ENCODE assay signal across 20 cellular contexts in the genomic region with DNA sequence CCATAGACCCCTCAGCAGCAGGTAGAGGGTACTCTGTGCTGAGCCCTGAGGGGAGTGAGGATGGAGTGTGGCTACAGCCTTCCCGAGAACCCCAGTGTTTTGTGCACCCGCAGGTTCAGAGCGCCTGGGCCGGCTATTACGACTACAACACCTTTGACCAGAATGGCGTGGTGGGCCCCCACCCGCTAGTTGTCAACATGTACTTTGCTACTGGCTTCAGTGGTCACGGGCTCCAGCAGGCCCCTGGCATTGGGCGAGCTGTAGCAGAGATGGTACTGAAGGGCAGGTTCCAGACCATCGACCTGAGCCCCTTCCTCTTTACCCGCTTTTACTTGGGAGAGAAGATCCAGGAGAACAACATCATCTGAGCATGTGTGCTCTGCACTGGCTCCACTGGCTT. TPM values are rescaled to one million over a fixed set of nuclear protein-coding genes. Genes with fewer than 3 reads are reported as not detected.
A peak's percentile ranks its signal among the peaks of the same experiment; 100 is the strongest.
DNase-seq lines count a peak whose midpoint lies in the region; ATAC-seq, FAIRE-seq and TF ChIP-seq lines count a peak whose summit lies in the region.
"Had no signal": no experiment of that assay in that cellular context is flagged by ENCODE, and none has a peak within 500 bp of the region (broad histone marks: within the 10 kb centered on the region; RNA-seq: fewer than 3 reads in every experiment).

No MANE protein-coding gene starts in this region.

- H3K27me3 Mint-ChIP-seq in WTC11 (ENCODE audit: low read depth): peaks cover 19% of the 10 kb centered on the region
- H3K27me3 Mint-ChIP-seq: CD4-positive, alpha-beta T cell had no signal

- H3K36me3 Mint-ChIP-seq in WTC11: peaks cover 53% of the 10 kb centered on the region

- no peak for FAIRE-seq in HepG2 (lab: Jason Lieb, UNC)
- FAIRE-seq: A204.1, D721Med, G401.6, GM12891 had no signal

- in situ Hi-C loops in HepG2 (cut with HindIII; ENCODE audit: extremely low pct_ligation_motif_present, low pct_unique_long_range_greater_than_20kb): no loop called here
- in situ Hi-C loops in ACHN (cut with HindIII; ENCODE audit: low pct_ligation_motif_present, low pct_unique_long_range_greater_than_20kb, low sequenced_read_pairs): no loop called here

- DNase-seq in WTC11 (ENCODE audit: low spot score) (no peak), HepG2 (ENCODE audit: low spot score) (no peak), heart left ventricle (no peak), ACHN (no peak), NCI-H2029 (lab: John Stamatoyannopoulos, UW) (no peak)
- no peak for DNase-seq in activated CD8-positive, alpha-beta memory T cell treated with anti-CD3 and anti-CD28 coated beads for 24 hours
- DNase-seq: AML-193; Caco-2; CD4-positive, alpha-beta T cell; H7; HFFc6 had no signal

- CTCF ChIA-PET in WTC11 (lab: Charles Lee): no interaction called here
- CTCF ChIA-PET in HepG2 (lab: Yijun Ruan, JAX; ENCODE audit: low intra/inter-chr PET ratio, low total read pairs): no interaction called here

- intact Hi-C loops in HepG2 (cut with micrococcal nuclease; ENCODE audit: unreplicated experiment): no loop called here
- intact Hi-C loops in heart left ventricle (cut with DNase I): no loop called here

- H3K27ac ChIP-seq in 22Rv1: peak overlapping the region; percentile 99
- H3K27ac ChIP-seq in HepG2 (ENCODE audit: extremely low read length, insufficient read depth, low read length): peak overlapping the region; percentile 48
- H3K27ac ChIP-seq in neutrophil: peak overlapping the region; percentile 99
- no peak overlapping the region for H3K27ac ChIP-seq in heart left ventricle
- H3K27ac ChIP-seq: C4-2B had no signal

- no peaks in the 10 kb centered on the region for H3K9me3 Mint-ChIP-seq in WTC11
- H3K9me3 Mint-ChIP-seq: CD4-positive, alpha-beta T cell; GM23338; HFFc6 had no signal

- H2AFZ ChIP-seq in HepG2 (ENCODE audit: low read length): no peak overlapping the region
- H2AFZ ChIP-seq: GM23338 had no signal

- H3K4me2 ChIP-seq in HepG2 (ENCODE audit: low read depth, low read length): 0 out of 2 replicates have a peak overlapping the region, but pooled peaks have one; percentile 13
- H3K4me2 ChIP-seq: GM23338 had no signal

- no TSS peak for BruUV-seq in HepG2 (replicated peaks; lab: Mats Ljungman, UMichigan)

- 84% methylated on average over 6 of the region's 11 CpGs for WGBS in HepG2 (ENCODE audit: low lambda C conversion rate)
- 95 to 99% (median 96%) methylated on average over 9 to 11 of the region's 11 CpGs for WGBS in heart left ventricle, 4 donors

- no peak for TF ChIP-seq POLR2A in HepG2 (IDR thresholded peaks at IDR 0.05; ENCODE audit: insufficient read depth in 1 of 2, low read depth in 2 of 2, low read length in 2 of 2)
- TF ChIP-seq POLR2A in heart left ventricle (IDR thresholded peaks at IDR 0.05): no peak

- H3K4me3 Mint-ChIP-seq in WTC11: no peak overlapping the region
- H3K4me3 Mint-ChIP-seq: CD4-positive, alpha-beta T cell; GM23338; HFFc6 had no signal

- TF ChIP-seq EP300 in HepG2 (IDR thresholded peaks at IDR 0.05; ENCODE audit: low read depth in 2 of 2, low read length in 2 of 2) (no peak), HepG2 (CRISPR knock-in tag; IDR thresholded peaks at IDR 0.05; ENCODE audit: borderline replicate concordance) (no peak)

- no peak for TF ChIP-seq RAD21 in HepG2 (CRISPR knock-in tag; IDR thresholded peaks at IDR 0.05)

- H3K4me1 Mint-ChIP-seq in WTC11: peaks cover 9% of the 10 kb centered on the region; the same call in 1 of the 2 replicates

- no peak overlapping the region for H3K4me3 ChIP-seq in HepG2 (replicated peaks in 1 of 3; ENCODE audit: insufficient read depth in 1 of 3, low read depth in 2 of 3, low read length in 3 of 3)
- no peak overlapping the region for H3K4me3 ChIP-seq in neutrophil (ENCODE audit: low read depth in 1 of 2, low read length in 1 of 2)
- no peak overlapping the region for H3K4me3 ChIP-seq in heart left ventricle
- H3K4me3 ChIP-seq: GM23338 had no signal

- ATAC-seq in WTC11 (no peak), HepG2 (peak; percentile 55), heart left ventricle (no peak)
- ATAC-seq: GM23338, HCT116 had no signal

- no peaks in the 10 kb centered on the region for H3K9me3 ChIP-seq in HepG2 (ENCODE audit: low read length)
- H3K9me3 ChIP-seq in neutrophil: no peaks in the 10 kb centered on the region
- H3K9me3 ChIP-seq in heart left ventricle: no peaks in the 10 kb centered on the region
- H3K9me3 ChIP-seq: Caco-2 had no signal

- TF ChIP-seq CTCF in 22Rv1 (IDR thresholded peaks at IDR 0.05): no peak
- no peak for TF ChIP-seq CTCF in WTC11 (IDR thresholded peaks at IDR 0.05)
- TF ChIP-seq CTCF in HepG2 (CRISPR knock-in tag; IDR thresholded peaks at IDR 0.05): no peak
- TF ChIP-seq CTCF in neutrophil (IDR thresholded peaks at IDR 0.05): no peak
- TF ChIP-seq CTCF in heart left ventricle (IDR thresholded peaks at IDR 0.05): no peak

- H4K20me1 ChIP-seq in HepG2 (ENCODE audit: insufficient read depth, low read length): no peaks in the 10 kb centered on the region

- no peaks in the 10 kb centered on the region for H3K79me2 ChIP-seq in HepG2 (ENCODE audit: insufficient read depth, low read length)

- H3K27ac Mint-ChIP-seq in WTC11: 0 out of 2 replicates have a peak overlapping the region, but pooled peaks have one; percentile 68
- H3K27ac Mint-ChIP-seq: CD4-positive, alpha-beta T cell; GM23338; HFFc6 had no signal

- POLR2A ChIA-PET in WTC11 (lab: Charles Lee): no interaction called here
- POLR2A ChIA-PET in HepG2 (lab: Yijun Ruan, JAX): interaction anchor here (1.1 kb wide), 1 partner anchor 8 kb away, joined by 4 read pairs; a partner anchor contains a TSS

- H3K27me3 ChIP-seq in HepG2 (ENCODE audit: control insufficient read depth in 1 of 2, insufficient read depth in 2 of 2, low read length in 2 of 2) (no peaks in the 10 kb centered on the region), neutrophil (no peaks in the 10 kb centered on the region), heart left ventricle (no peaks in the 10 kb centered on the region)

- peaks cover 27 to 34% of the 10 kb centered on the region in 2 experiments for H3K36me3 ChIP-seq in HepG2 (replicated peaks in 1 of 2; ENCODE audit: control insufficient read depth in 1 of 2, insufficient read depth in 2 of 2, low read length in 2 of 2)
- H3K36me3 ChIP-seq in neutrophil: peaks cover 22% of the 10 kb centered on the region
- peaks cover 0 to 58% (median 49%) of the 10 kb centered on the region in 9 donors for H3K36me3 ChIP-seq in heart left ventricle

- H3K4me1 ChIP-seq in HepG2 (ENCODE audit: insufficient read depth, low read length) (peaks cover 40% of the 10 kb centered on the region), neutrophil (ENCODE audit: control insufficient read depth in 1 of 2, insufficient read depth in 1 of 2, low read depth in 1 of 2, low read length in 1 of 2) (peaks cover 34 to 37% of the 10 kb centered on the region in 2 experiments), heart left ventricle (peaks cover 0 to 23% (median 7%) of the 10 kb centered on the region in 12 donors)

- H3K9ac ChIP-seq in HepG2 (ENCODE audit: insufficient read depth, low read depth, low read length): no peak overlapping the region

RNA-seq across cellular contexts. Expression of a gene that starts 5.6 kb away (rescaled TPM):
- total RNA-seq in WTC11 (2021) (5.4 to 5.9 TPM (median 5.6 TPM) in 3 replicates), HepG2 (2016; rRNA removed; fragmentation: Illumina TruSeq; extraction: Trizol) (5.4 and 6.2 TPM in 2 replicates), heart left ventricle (1 to 10 TPM; 5.3 to 9.5 (median 7.6) TPM)
- 1.8 and 1.9 TPM in 2 replicates for total RNA-seq in HepG2 (2016; cell fraction: cytosol; rRNA removed; fragmentation: Illumina TruSeq; extraction: Trizol; ENCODE audit: low read depth)
- total RNA-seq in HepG2 (2016; cell fraction: insoluble cytoplasmic fraction; rRNA removed; fragmentation: Illumina TruSeq; extraction: Trizol): 5.5 and 5.6 TPM in 2 replicates
- 4.3 TPM in 2 replicates for total RNA-seq in HepG2 (2016; cell fraction: membrane; rRNA removed; fragmentation: Illumina TruSeq; extraction: Trizol)
- total RNA-seq in HepG2 (2016; cell fraction: nucleus; rRNA removed; fragmentation: Illumina TruSeq; extraction: Trizol): 4.4 and 5.5 TPM in 2 replicates
- polyA plus RNA-seq in HepG2 (2011; rRNA removed) (5.7 and 7.0 TPM in 2 replicates), heart left ventricle (1 to 10 TPM; 4.0 to 5.4 TPM)
- 4.5 and 5.2 TPM in 2 replicates for polyA plus RNA-seq in HepG2 (2011; cell fraction: cytosol; rRNA removed)
- 9.1 and 10.8 TPM in 2 replicates for polyA plus RNA-seq in HepG2 (2011; cell fraction: nucleus; rRNA removed)
- 4.6 and 5.5 TPM in 2 replicates for polyA plus RNA-seq in HepG2 (2012)
- 1.6 and 1.8 TPM in 2 replicates for polyA plus RNA-seq in HepG2 (2016; cell fraction: cytosol; fragmentation: Illumina TruSeq; extraction: Trizol; ENCODE audit: low read depth)
- 6.8 and 8.2 TPM in 2 replicates for polyA plus RNA-seq in HepG2 (2016; cell fraction: insoluble cytoplasmic fraction; fragmentation: Illumina TruSeq; extraction: Trizol; ENCODE audit: low read depth)
- polyA plus RNA-seq in HepG2 (2016; cell fraction: membrane; fragmentation: Illumina TruSeq; extraction: Trizol; ENCODE audit: low read depth): 3.3 and 3.8 TPM in 2 replicates
- polyA plus RNA-seq in HepG2 (2016; cell fraction: nucleus; fragmentation: Illumina TruSeq; extraction: Trizol; ENCODE audit: insufficient read depth, low read depth): 9.4 and 9.9 TPM in 2 replicates
- polyA minus RNA-seq in HepG2 (2011; rRNA and poly(A)+ RNA removed; ENCODE audit: low replicate concordance): 14.2 and 15.0 TPM in 2 replicates
- polyA minus RNA-seq in HepG2 (2011; cell fraction: cytosol; rRNA and poly(A)+ RNA removed): 6.2 and 6.8 TPM in 2 replicates
- polyA minus RNA-seq in HepG2 (2011; cell fraction: nucleus; rRNA and poly(A)+ RNA removed): 5.8 and 10.1 TPM in 2 replicates

RNA-seq across cellular contexts. Expression of a gene that starts 8.4 kb away (rescaled TPM):
- total RNA-seq in WTC11 (2021) (59.4 to 64.4 TPM (median 61.9 TPM) in 3 replicates), HepG2 (2016; rRNA removed; fragmentation: Illumina TruSeq; extraction: Trizol) (42.9 and 50.2 TPM in 2 replicates), heart left ventricle (10 to 100 TPM; 22.0 to 49.1 (median 31.8) TPM)
- total RNA-seq in HepG2 (2016; cell fraction: cytosol; rRNA removed; fragmentation: Illumina TruSeq; extraction: Trizol; ENCODE audit: low read depth): 13.0 and 13.3 TPM in 2 replicates
- total RNA-seq in HepG2 (2016; cell fraction: insoluble cytoplasmic fraction; rRNA removed; fragmentation: Illumina TruSeq; extraction: Trizol): 43.9 and 49.5 TPM in 2 replicates
- total RNA-seq in HepG2 (2016; cell fraction: membrane; rRNA removed; fragmentation: Illumina TruSeq; extraction: Trizol): 16.4 and 18.0 TPM in 2 replicates
- total RNA-seq in HepG2 (2016; cell fraction: nucleus; rRNA removed; fragmentation: Illumina TruSeq; extraction: Trizol): 32.4 TPM in 2 replicates
- polyA plus RNA-seq in HepG2 (2011; rRNA removed) (24.7 and 29.6 TPM in 2 replicates), heart left ventricle (10 to 100 TPM; 32.8 to 38.4 TPM)
- 24.1 and 38.8 TPM in 2 replicates for polyA plus RNA-seq in HepG2 (2011; cell fraction: cytosol; rRNA removed)
- 39.3 and 48.4 TPM in 2 replicates for polyA plus RNA-seq in HepG2 (2011; cell fraction: nucleus; rRNA removed)
- 15.5 and 27.9 TPM in 2 replicates for polyA plus RNA-seq in HepG2 (2012)
- 6.7 and 7.3 TPM in 2 replicates for polyA plus RNA-seq in HepG2 (2016; cell fraction: cytosol; fragmentation: Illumina TruSeq; extraction: Trizol; ENCODE audit: low read depth)
- 49.1 and 50.0 TPM in 2 replicates for polyA plus RNA-seq in HepG2 (2016; cell fraction: insoluble cytoplasmic fraction; fragmentation: Illumina TruSeq; extraction: Trizol; ENCODE audit: low read depth)
- polyA plus RNA-seq in HepG2 (2016; cell fraction: membrane; fragmentation: Illumina TruSeq; extraction: Trizol; ENCODE audit: low read depth): 8.9 and 10.8 TPM in 2 replicates
- polyA plus RNA-seq in HepG2 (2016; cell fraction: nucleus; fragmentation: Illumina TruSeq; extraction: Trizol; ENCODE audit: insufficient read depth, low read depth): 95.9 and 96.9 TPM in 2 replicates
- 40.2 and 50.7 TPM in 2 replicates for polyA minus RNA-seq in HepG2 (2011; rRNA and poly(A)+ RNA removed; ENCODE audit: low replicate concordance)
- 9.2 and 9.8 TPM in 2 replicates for polyA minus RNA-seq in HepG2 (2011; cell fraction: cytosol; rRNA and poly(A)+ RNA removed)
- 22.1 and 23.8 TPM in 2 replicates for polyA minus RNA-seq in HepG2 (2011; cell fraction: nucleus; rRNA and poly(A)+ RNA removed)

RNA-seq across cellular contexts. Expression of a gene that starts 8.6 kb away (rescaled TPM):
- 59.7 to 64.7 TPM (median 62.2 TPM) in 3 replicates for total RNA-seq in WTC11 (2021)
- 16.4 and 27.7 TPM in 2 replicates for total RNA-seq in HepG2 (2016; rRNA removed; fragmentation: Illumina TruSeq; extraction: Trizol)
- 2.7 and 3.2 TPM in 2 replicates for total RNA-seq in HepG2 (2016; cell fraction: cytosol; rRNA removed; fragmentation: Illumina TruSeq; extraction: Trizol; ENCODE audit: low read depth)
- 14.6 and 27.3 TPM in 2 replicates for total RNA-seq in HepG2 (2016; cell fraction: insoluble cytoplasmic fraction; rRNA removed; fragmentation: Illumina TruSeq; extraction: Trizol)
- total RNA-seq in HepG2 (2016; cell fraction: membrane; rRNA removed; fragmentation: Illumina TruSeq; extraction: Trizol): 8.0 and 10.6 TPM in 2 replicates
- total RNA-seq in HepG2 (2016; cell fraction: nucleus; rRNA removed; fragmentation: Illumina TruSeq; extraction: Trizol): 59.3 and 69.9 TPM in 2 replicates
- 64.6 and 67.6 TPM in 2 replicates for polyA plus RNA-seq in HepG2 (2011; rRNA removed)
- polyA plus RNA-seq in HepG2 (2011; cell fraction: cytosol; rRNA removed): 67.4 and 74.4 TPM in 2 replicates
- polyA plus RNA-seq in HepG2 (2011; cell fraction: nucleus; rRNA removed): 95.0 and 97.8 TPM in 2 replicates
- 66.3 and 75.8 TPM in 2 replicates for polyA plus RNA-seq in HepG2 (2012)
- polyA plus RNA-seq in HepG2 (2016; cell fraction: cytosol; fragmentation: Illumina TruSeq; extraction: Trizol; ENCODE audit: low read depth): 4.3 and 4.8 TPM in 2 replicates
- 27.7 and 34.9 TPM in 2 replicates for polyA plus RNA-seq in HepG2 (2016; cell fraction: insoluble cytoplasmic fraction; fragmentation: Illumina TruSeq; extraction: Trizol; ENCODE audit: low read depth)
- polyA plus RNA-seq in HepG2 (2016; cell fraction: membrane; fragmentation: Illumina TruSeq; extraction: Trizol; ENCODE audit: low read depth): 9.2 and 12.3 TPM in 2 replicates
- polyA plus RNA-seq in HepG2 (2016; cell fraction: nucleus; fragmentation: Illumina TruSeq; extraction: Trizol; ENCODE audit: insufficient read depth, low read depth): 133 TPM in 2 replicates
- 87.4 and 136 TPM in 2 replicates for polyA minus RNA-seq in HepG2 (2011; rRNA and poly(A)+ RNA removed; ENCODE audit: low replicate concordance)
- 49.7 and 49.8 TPM in 2 replicates for polyA minus RNA-seq in HepG2 (2011; cell fraction: cytosol; rRNA and poly(A)+ RNA removed)
- 135 and 143 TPM in 2 replicates for polyA minus RNA-seq in HepG2 (2011; cell fraction: nucleus; rRNA and poly(A)+ RNA removed)
- total RNA-seq in heart left ventricle: 10 to 100 TPM; 65.0 to 90.8 (median 79.3) TPM
- polyA plus RNA-seq in heart left ventricle: 10 to 100 TPM; 38.4 to 99.3 TPM

RNA-seq across cellular contexts. Expression of a gene that starts 26.5 kb away (rescaled TPM):
- 26.2 to 30.9 TPM (median 29.4 TPM) in 3 replicates for total RNA-seq in WTC11 (2021)
- 21.9 and 24.1 TPM in 2 replicates for total RNA-seq in HepG2 (2016; rRNA removed; fragmentation: Illumina TruSeq; extraction: Trizol)
- 4.3 and 4.6 TPM in 2 replicates for total RNA-seq in HepG2 (2016; cell fraction: cytosol; rRNA removed; fragmentation: Illumina TruSeq; extraction: Trizol; ENCODE audit: low read depth)
- 20.7 and 23.2 TPM in 2 replicates for total RNA-seq in HepG2 (2016; cell fraction: insoluble cytoplasmic fraction; rRNA removed; fragmentation: Illumina TruSeq; extraction: Trizol)
- total RNA-seq in HepG2 (2016; cell fraction: membrane; rRNA removed; fragmentation: Illumina TruSeq; extraction: Trizol): 6.0 and 8.2 TPM in 2 replicates
- total RNA-seq in HepG2 (2016; cell fraction: nucleus; rRNA removed; fragmentation: Illumina TruSeq; extraction: Trizol): 10.8 and 11.7 TPM in 2 replicates
- polyA plus RNA-seq in HepG2 (2011; rRNA removed): 20.7 and 22.5 TPM in 2 replicates
- 25.0 and 33.9 TPM in 2 replicates for polyA plus RNA-seq in HepG2 (2011; cell fraction: cytosol; rRNA removed)
- 11.1 and 11.9 TPM in 2 replicates for polyA plus RNA-seq in HepG2 (2011; cell fraction: nucleus; rRNA removed)
- 12.9 and 13.5 TPM in 2 replicates for polyA plus RNA-seq in HepG2 (2012)
- polyA plus RNA-seq in HepG2 (2016; cell fraction: cytosol; fragmentation: Illumina TruSeq; extraction: Trizol; ENCODE audit: low read depth): 4.1 and 4.3 TPM in 2 replicates
- polyA plus RNA-seq in HepG2 (2016; cell fraction: insoluble cytoplasmic fraction; fragmentation: Illumina TruSeq; extraction: Trizol; ENCODE audit: low read depth): 29.3 and 35.5 TPM in 2 replicates
- polyA plus RNA-seq in HepG2 (2016; cell fraction: membrane; fragmentation: Illumina TruSeq; extraction: Trizol; ENCODE audit: low read depth): 5.8 and 6.4 TPM in 2 replicates
- polyA plus RNA-seq in HepG2 (2016; cell fraction: nucleus; fragmentation: Illumina TruSeq; extraction: Trizol; ENCODE audit: insufficient read depth, low read depth): 15.1 and 15.2 TPM in 2 replicates
- 16.9 and 47.3 TPM in 2 replicates for polyA minus RNA-seq in HepG2 (2011; rRNA and poly(A)+ RNA removed; ENCODE audit: low replicate concordance)
- polyA minus RNA-seq in HepG2 (2011; cell fraction: cytosol; rRNA and poly(A)+ RNA removed): 5.5 and 10.6 TPM in 2 replicates
- 7.1 and 7.6 TPM in 2 replicates for polyA minus RNA-seq in HepG2 (2011; cell fraction: nucleus; rRNA and poly(A)+ RNA removed)
- total RNA-seq in heart left ventricle: 10 to 100 TPM in 5 of 9 donors, 1 to 10 TPM in 4; 7.7 to 15.5 (median 11.1) TPM
- 10 to 100 TPM in 1 of 2 donors, 1 to 10 TPM in 1; 8.1 to 18.9 TPM for polyA plus RNA-seq in heart left ventricle

Comparison
In these comparisons a context has a peak if more than half of its experiments do, and no peak if none do; other contexts are left out.
1. H3K27ac ChIP-seq: peak in 22Rv1 (single experiment), HepG2 (single experiment) and neutrophil (single experiment); none in heart left ventricle (0 of 12).